In the genomic region with DNA sequence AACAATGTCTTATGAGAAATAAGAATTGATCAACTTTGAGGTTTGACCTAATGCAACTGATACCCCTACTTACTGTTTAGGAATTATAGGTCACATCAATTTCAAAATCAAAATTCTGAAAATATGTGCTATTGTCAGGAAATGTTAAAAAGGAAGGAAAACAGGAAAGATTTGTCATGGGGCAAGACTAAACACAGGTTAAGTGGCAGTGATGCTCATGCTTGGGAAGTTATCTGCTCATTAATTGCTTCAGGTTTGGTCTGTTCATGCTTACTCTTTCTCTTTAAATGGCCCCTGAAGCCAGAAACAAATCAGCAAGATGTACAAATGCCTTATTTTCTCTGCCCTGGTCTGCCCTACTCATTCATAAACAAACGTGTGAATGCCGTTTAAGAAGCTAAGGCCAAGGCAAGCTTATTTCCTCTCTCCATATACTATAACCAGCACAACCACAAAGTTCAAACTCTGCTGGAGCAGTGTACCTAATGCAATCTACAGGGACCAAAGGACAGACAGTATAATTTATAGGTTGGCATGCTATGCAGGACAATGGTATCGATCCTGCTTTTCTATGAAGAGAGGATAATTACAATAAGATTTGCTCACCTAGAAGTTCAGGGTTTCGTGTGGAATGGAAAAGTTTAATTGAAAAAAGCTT, we compare ENCODE assay signal across 1 cellular context.
TF ChIP-seq lines count a peak whose summit lies in the region.

No MANE protein-coding gene starts in this region.

TF ChIP-seq in HepG2, 621 proteins besides CTCF, POLR2A, EP300 and RAD21 (continued from another document):
- TF ChIP-seq, protein P1, sequence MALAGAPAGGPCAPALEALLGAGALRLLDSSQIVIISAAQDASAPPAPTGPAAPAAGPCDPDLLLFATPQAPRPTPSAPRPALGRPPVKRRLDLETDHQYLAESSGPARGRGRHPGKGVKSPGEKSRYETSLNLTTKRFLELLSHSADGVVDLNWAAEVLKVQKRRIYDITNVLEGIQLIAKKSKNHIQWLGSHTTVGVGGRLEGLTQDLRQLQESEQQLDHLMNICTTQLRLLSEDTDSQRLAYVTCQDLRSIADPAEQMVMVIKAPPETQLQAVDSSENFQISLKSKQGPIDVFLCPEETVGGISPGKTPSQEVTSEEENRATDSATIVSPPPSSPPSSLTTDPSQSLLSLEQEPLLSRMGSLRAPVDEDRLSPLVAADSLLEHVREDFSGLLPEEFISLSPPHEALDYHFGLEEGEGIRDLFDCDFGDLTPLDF (CRISPR knock-in tag; IDR thresholded peaks at IDR 0.05): no peak
- TF ChIP-seq ZNF333 (CRISPR knock-in tag; IDR thresholded peaks at IDR 0.05; ENCODE audit: borderline replicate concordance): no peak
- TF ChIP-seq CBFB (CRISPR knock-in tag; IDR thresholded peaks at IDR 0.05): no peak
- TF ChIP-seq ISL2 (CRISPR knock-in tag; IDR thresholded peaks at IDR 0.05): no peak
- no peak for TF ChIP-seq FOXK1 (CRISPR knock-in tag; IDR thresholded peaks at IDR 0.05; ENCODE audit: borderline replicate concordance, low read depth)
- TF ChIP-seq SMAD9 (CRISPR knock-in tag; IDR thresholded peaks at IDR 0.05): no peak
- no peak for TF ChIP-seq TCF7 (IDR thresholded peaks at IDR 0.05; ENCODE audit: low read depth)
- TF ChIP-seq ZNF10 (CRISPR knock-in tag; IDR thresholded peaks at IDR 0.05; ENCODE audit: borderline replicate concordance, low read depth): no peak
- TF ChIP-seq ZNF414 (CRISPR knock-in tag; IDR thresholded peaks at IDR 0.05): no peak
- no peak for TF ChIP-seq TSC22D2 (CRISPR knock-in tag; IDR thresholded peaks at IDR 0.05; ENCODE audit: borderline replicate concordance)
- TF ChIP-seq DNMT1 (CRISPR knock-in tag; IDR thresholded peaks at IDR 0.05): no peak
- TF ChIP-seq CEBPG (CRISPR knock-in tag; IDR thresholded peaks at IDR 0.05): no peak
- no peak for TF ChIP-seq THAP11 (CRISPR knock-in tag; IDR thresholded peaks at IDR 0.05)
- TF ChIP-seq, protein P2, sequence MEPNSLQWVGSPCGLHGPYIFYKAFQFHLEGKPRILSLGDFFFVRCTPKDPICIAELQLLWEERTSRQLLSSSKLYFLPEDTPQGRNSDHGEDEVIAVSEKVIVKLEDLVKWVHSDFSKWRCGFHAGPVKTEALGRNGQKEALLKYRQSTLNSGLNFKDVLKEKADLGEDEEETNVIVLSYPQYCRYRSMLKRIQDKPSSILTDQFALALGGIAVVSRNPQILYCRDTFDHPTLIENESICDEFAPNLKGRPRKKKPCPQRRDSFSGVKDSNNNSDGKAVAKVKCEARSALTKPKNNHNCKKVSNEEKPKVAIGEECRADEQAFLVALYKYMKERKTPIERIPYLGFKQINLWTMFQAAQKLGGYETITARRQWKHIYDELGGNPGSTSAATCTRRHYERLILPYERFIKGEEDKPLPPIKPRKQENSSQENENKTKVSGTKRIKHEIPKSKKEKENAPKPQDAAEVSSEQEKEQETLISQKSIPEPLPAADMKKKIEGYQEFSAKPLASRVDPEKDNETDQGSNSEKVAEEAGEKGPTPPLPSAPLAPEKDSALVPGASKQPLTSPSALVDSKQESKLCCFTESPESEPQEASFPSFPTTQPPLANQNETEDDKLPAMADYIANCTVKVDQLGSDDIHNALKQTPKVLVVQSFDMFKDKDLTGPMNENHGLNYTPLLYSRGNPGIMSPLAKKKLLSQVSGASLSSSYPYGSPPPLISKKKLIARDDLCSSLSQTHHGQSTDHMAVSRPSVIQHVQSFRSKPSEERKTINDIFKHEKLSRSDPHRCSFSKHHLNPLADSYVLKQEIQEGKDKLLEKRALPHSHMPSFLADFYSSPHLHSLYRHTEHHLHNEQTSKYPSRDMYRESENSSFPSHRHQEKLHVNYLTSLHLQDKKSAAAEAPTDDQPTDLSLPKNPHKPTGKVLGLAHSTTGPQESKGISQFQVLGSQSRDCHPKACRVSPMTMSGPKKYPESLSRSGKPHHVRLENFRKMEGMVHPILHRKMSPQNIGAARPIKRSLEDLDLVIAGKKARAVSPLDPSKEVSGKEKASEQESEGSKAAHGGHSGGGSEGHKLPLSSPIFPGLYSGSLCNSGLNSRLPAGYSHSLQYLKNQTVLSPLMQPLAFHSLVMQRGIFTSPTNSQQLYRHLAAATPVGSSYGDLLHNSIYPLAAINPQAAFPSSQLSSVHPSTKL (CRISPR knock-in tag; IDR thresholded peaks at IDR 0.05): no peak
